In the genomic region with DNA sequence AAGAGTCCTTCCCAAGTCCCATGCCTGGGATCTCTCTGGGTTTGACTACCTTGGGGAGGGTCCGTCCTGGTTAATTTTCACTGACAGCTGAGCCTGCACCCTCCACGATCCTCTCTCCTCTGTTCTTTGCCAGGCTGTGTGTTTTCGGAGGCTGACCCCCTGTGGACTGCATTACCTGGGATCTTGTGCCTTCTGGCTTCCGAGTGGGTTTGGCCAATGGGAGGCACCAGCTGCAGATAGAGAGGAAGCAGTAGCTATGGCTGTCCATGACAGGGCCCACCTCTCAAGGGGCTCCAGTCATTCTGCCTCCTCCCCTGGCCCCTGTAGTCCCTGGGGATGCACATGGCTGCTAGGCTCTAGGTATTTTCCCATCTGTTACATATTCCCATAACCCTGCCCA, we compare ENCODE assay signal across 27 cellular contexts.
"Had no signal": no experiment of that assay in that cellular context is flagged by ENCODE, and none has a peak within 500 bp of the region (broad histone marks: within the 10 kb centered on the region; RNA-seq: fewer than 3 reads in every experiment).

No MANE protein-coding gene starts in this region.

- DNase-seq: hippocampal formation; immature natural killer cell; left ventricle myocardium inferior; mesendoderm; naive B cell; natural killer cell; nephron progenitor cell; ovary; posterior cingulate gyrus; retina; right cardiac atrium; stimulated activated CD4-positive, alpha-beta T cell treated with anti-CD3 and anti-CD28 coated beads, Interleukin-12 subunit alpha, Interleukin-12 subunit beta, amount 100 ng/mL, for 4 hours; stimulated activated CD4-positive, alpha-beta T cell treated with anti-CD3 and anti-CD28 coated beads, Interleukin-15, amount 100 ng/mL, for 24 hours; stimulated activated CD4-positive, alpha-beta T cell treated with anti-CD3 and anti-CD28 coated beads, Interleukin-2, amount 100 ng/mL, for 24 hours; stimulated activated CD4-positive, alpha-beta T cell treated with anti-CD3 and anti-CD28 coated beads, Interleukin-4, amount 100 ng/mL, for 1 hour; stimulated activated naive CD4-positive, alpha-beta T cell; tibial artery; trophoblast cell; upper lobe of right lung had no signal

- H3K4me1 ChIP-seq: left ventricle myocardium inferior, prostate gland, suprapubic skin, tibial artery, upper lobe of right lung had no signal

- H3K27me3 Mint-ChIP-seq: naive B cell had no signal

- H3K36me3 ChIP-seq: left ventricle myocardium inferior, ovary, prostate gland, suprapubic skin, thoracic aorta, tibial artery, upper lobe of right lung had no signal

- H3K27ac Mint-ChIP-seq: immature natural killer cell; mesothelial cell of epicardium; naive B cell; natural killer cell; nephron progenitor cell; stimulated activated naive CD8-positive, alpha-beta T cell treated with anti-CD3 and anti-CD28 coated beads, Interleukin-15, Interleukin-2, amounts not matched to agents 100 ng/mL and 50 ng/mL, for 24 hours had no signal

- H3K36me3 Mint-ChIP-seq: immature natural killer cell, mesothelial cell of epicardium, naive B cell, natural killer cell had no signal

- H3K9me3 Mint-ChIP-seq: natural killer cell; stimulated activated naive CD8-positive, alpha-beta T cell treated with anti-CD3 and anti-CD28 coated beads, Interleukin-15, Interleukin-2, amounts not matched to agents 100 ng/mL and 50 ng/mL, for 24 hours had no signal

- ATAC-seq: natural killer cell, sciatic nerve, upper lobe of right lung had no signal

- H3K27ac ChIP-seq: left ventricle myocardium inferior, ovary, prostate gland, skin epidermis, suprapubic skin, thoracic aorta, tibial artery, upper lobe of right lung had no signal

- H3K9me3 ChIP-seq: left ventricle myocardium inferior, ovary, prostate gland, suprapubic skin, thoracic aorta, tibial artery, upper lobe of right lung had no signal

- H3K4me3 Mint-ChIP-seq: immature natural killer cell; mesothelial cell of epicardium; naive B cell; natural killer cell; nephron progenitor cell; stimulated activated naive CD8-positive, alpha-beta T cell treated with anti-CD3 and anti-CD28 coated beads, Interleukin-15, Interleukin-2, amounts not matched to agents 100 ng/mL and 50 ng/mL, for 24 hours had no signal

- H3K27me3 ChIP-seq: ovary, suprapubic skin, tibial artery, upper lobe of right lung had no signal

- H3K4me3 ChIP-seq: left ventricle myocardium inferior, lung, ovary, prostate gland, skin epidermis, suprapubic skin, thoracic aorta, tibial artery, upper lobe of right lung had no signal

- H3K4me1 Mint-ChIP-seq: immature natural killer cell, mesothelial cell of epicardium, naive B cell, natural killer cell, nephron progenitor cell had no signal
